8 cellular contexts compared by ENCODE assay signal in the genomic region with DNA sequence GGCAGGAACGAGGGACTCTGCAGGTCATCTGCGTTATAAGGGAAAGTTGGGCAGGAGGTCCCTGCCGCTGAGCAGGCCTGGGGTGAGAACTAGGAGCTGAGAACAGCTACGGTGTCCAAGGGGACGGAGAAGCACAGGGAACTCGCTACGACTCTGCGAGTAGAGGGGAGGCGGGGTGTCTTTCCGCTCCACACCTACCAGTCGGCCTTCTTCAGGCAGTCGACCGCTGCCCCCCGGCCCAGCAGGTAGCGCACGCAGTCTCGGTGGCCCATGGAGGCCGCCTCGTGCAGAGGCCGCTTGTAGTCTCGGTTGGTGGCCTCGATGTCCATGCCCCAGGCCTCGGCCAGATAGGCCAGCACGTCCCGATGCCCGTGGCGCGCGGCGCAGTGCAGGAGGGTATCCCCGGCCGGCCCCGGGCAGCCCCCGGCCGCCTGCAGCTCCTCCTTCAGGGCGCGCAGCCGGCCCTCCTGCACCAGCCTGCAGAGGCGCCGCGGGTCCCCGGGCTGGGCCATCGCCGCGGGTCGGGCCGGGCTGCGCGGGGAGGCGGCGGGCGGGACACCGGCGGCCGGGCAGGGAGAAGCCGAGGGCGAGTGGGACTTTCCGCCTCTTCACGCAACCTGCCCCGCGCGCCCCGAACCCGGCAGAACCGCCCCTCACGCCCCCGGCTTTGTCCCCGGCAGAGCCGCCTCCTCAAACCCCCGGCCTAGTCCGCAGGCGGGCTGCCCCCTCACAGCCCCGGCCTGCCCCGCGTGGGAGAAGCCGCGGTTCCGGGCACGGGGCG. TPM values are rescaled to one million over a fixed set of nuclear protein-coding genes. Genes with fewer than 3 reads are reported as not detected.
DNase-seq lines count a peak whose midpoint lies in the region; ATAC-seq lines count a peak whose summit lies in the region.

No MANE protein-coding gene starts in this region.

- H3K27ac Mint-ChIP-seq in activated naive CD4-positive, alpha-beta T cell treated with anti-CD3 and anti-CD28 coated beads, Interleukin-2, amount 50 U/mL, for 24 hours, result peak overlapping the region; percentile 30

- ATAC-seq in HG02981 (IDR thresholded peaks at IDR 0.05; ENCODE audit: unreplicated experiment) (peak; percentile 30), left ventricle myocardium superior (peak; percentile 42)

- H3K9me3 Mint-ChIP-seq in activated naive CD4-positive, alpha-beta T cell treated with anti-CD3 and anti-CD28 coated beads, Interleukin-2, amount 50 U/mL, for 24 hours, result no peaks in the 10 kb centered on the region

- peaks cover 57% of the 10 kb centered on the region for H3K4me1 Mint-ChIP-seq in activated naive CD4-positive, alpha-beta T cell treated with anti-CD3 and anti-CD28 coated beads, Interleukin-2, amount 50 U/mL, for 24 hours

- DNase-seq in NK-92 treated with Interleukin-12 subunit alpha and Interleukin-12 subunit beta, amount 100 ng/mL, for 24 hours (lab: John Stamatoyannopoulos, UW), result peak; percentile 27
- DNase-seq in NK-92 (lab: John Stamatoyannopoulos, UW; ENCODE audit: unreplicated experiment), result no peak
- DNase-seq in RPMI7951 (ENCODE audit: low read depth), result peak; percentile 24
- peak; percentile 61 for DNase-seq in left ventricle myocardium superior
- peak; percentile 75 for DNase-seq in retina
- no peak for DNase-seq in mesenteric fat pad (ENCODE audit: low spot score)

- intact Hi-C loops in left ventricle myocardium superior (cut with micrococcal nuclease), result no loop called here

- H3K27me3 Mint-ChIP-seq in activated naive CD4-positive, alpha-beta T cell treated with anti-CD3 and anti-CD28 coated beads, Interleukin-2, amount 50 U/mL, for 24 hours, result no peaks in the 10 kb centered on the region

- H3K4me3 Mint-ChIP-seq in activated naive CD4-positive, alpha-beta T cell treated with anti-CD3 and anti-CD28 coated beads, Interleukin-2, amount 50 U/mL, for 24 hours, result peak overlapping the region; percentile 95

- peaks cover 5% of the 10 kb centered on the region for H3K36me3 Mint-ChIP-seq in activated naive CD4-positive, alpha-beta T cell treated with anti-CD3 and anti-CD28 coated beads, Interleukin-2, amount 50 U/mL, for 24 hours

RNA-seq across cellular contexts. Expression of a gene that starts 0.7 kb away (rescaled TPM):
- total RNA-seq in RPMI7951 (2014; rRNA removed; shearing (Covaris generic)), result 3.5 and 5.8 TPM in 2 replicates
- total RNA-seq in left ventricle myocardium superior, result 3.8 TPM
- total RNA-seq in mesenteric fat pad, result 4.8 TPM

RNA-seq across cellular contexts. Expression of a gene that starts 1.0 kb away (rescaled TPM):
- total RNA-seq in RPMI7951 (2014; rRNA removed; shearing (Covaris generic)), result 73.9 and 92.2 TPM in 2 replicates
- 78.7 TPM for total RNA-seq in left ventricle myocardium superior
- 80.4 TPM for total RNA-seq in mesenteric fat pad

Comparison
In these comparisons a context has a peak if more than half of its experiments do, and no peak if none do; other contexts are left out.
1. DNase-seq: peak in NK-92 treated with Interleukin-12 subunit alpha and Interleukin-12 subunit beta, amount 100 ng/mL, for 24 hours (single experiment), RPMI7951 (single experiment), left ventricle myocardium superior (single experiment) and retina (single experiment); none in NK-92 (single experiment) and mesenteric fat pad (single experiment).